ENCODE assay signal across 9 cellular contexts in genomic region chr9:121213136-121213806, GRCh38. TPM values are rescaled to one million over a fixed set of nuclear protein-coding genes. Genes with fewer than 3 reads are reported as not detected.
DNase-seq lines count a peak whose midpoint lies in the region; ATAC-seq and TF ChIP-seq lines count a peak whose summit lies in the region.
"Had no signal": no experiment of that assay in that cellular context is flagged by ENCODE, and none has a peak within 500 bp of the region (broad histone marks: within the 10 kb centered on the region; RNA-seq: fewer than 3 reads in every experiment).

No MANE protein-coding gene starts in this region.

- BruUV-seq in Calu3 (replicated peaks; lab: Mats Ljungman, UMichigan): no TSS peak

- no peak overlapping the region for H3K27ac Mint-ChIP-seq in Calu3 (ENCODE audit: unreplicated experiment)
- H3K27ac Mint-ChIP-seq: activated naive CD8-positive, alpha-beta T cell had no signal

- peak; percentile 89 for DNase-seq in Calu3
- DNase-seq in NCI-H69 (lab: John Stamatoyannopoulos, UW): peak; percentile 90
- peak; percentile 55 to 56 for DNase-seq in activated CD4-positive, alpha-beta T cell treated with anti-CD3 and anti-CD28 coated beads, Interleukin-2, amount 50 U/mL, for 4 hours
- peak; percentile 90 for DNase-seq in ecto neural progenitor cell (ENCODE audit: low spot score)
- peak; percentile 90 for DNase-seq in lung (ENCODE audit: low spot score)
- peak; percentile 10 to 58 (median 21) for DNase-seq in stimulated activated CD4-positive, alpha-beta T cell treated with anti-CD3 and anti-CD28 coated beads, TNF-alpha, amount 100 ng/mL, for 1 hour (ENCODE audit: low read depth in 3 of 3, low spot score in 1 of 3)

- no peaks in the 10 kb centered on the region for H3K36me3 Mint-ChIP-seq in Calu3 (ENCODE audit: insufficient read depth, unreplicated experiment)

- H3K36me3 ChIP-seq in lung (ENCODE audit: control insufficient read depth in 2 of 2, insufficient read depth in 2 of 2, low read length in 2 of 2): no peaks in the 10 kb centered on the region

- H3K27me3 ChIP-seq in lung (ENCODE audit: control insufficient read depth, insufficient read depth): no peaks in the 10 kb centered on the region

- TF ChIP-seq CTCF in Calu3 (IDR thresholded peaks at IDR 0.05; ENCODE audit: unreplicated experiment) (peak; percentile 72), lung (IDR thresholded peaks at IDR 0.05; ENCODE audit: control extremely low read depth, extremely low read depth) (peak; percentile 90)

- no peaks in the 10 kb centered on the region for H3K4me1 Mint-ChIP-seq in Calu3 (ENCODE audit: low read depth, unreplicated experiment)

- H3K4me3 Mint-ChIP-seq in Calu3 (ENCODE audit: low read depth, unreplicated experiment): no peak overlapping the region
- H3K4me3 Mint-ChIP-seq: activated naive CD8-positive, alpha-beta T cell had no signal

- ATAC-seq in HG03175 (IDR thresholded peaks at IDR 0.05; ENCODE audit: unreplicated experiment): peak; percentile 46
- ATAC-seq in lung (ENCODE audit: insufficient read depth, low FRiP score): peak; percentile 94
- ATAC-seq in GM21526 (IDR thresholded peaks at IDR 0.05; ENCODE audit: low FRiP score, unreplicated experiment): no peak

- no peaks in the 10 kb centered on the region for H3K9me3 Mint-ChIP-seq in Calu3 (ENCODE audit: low read depth, unreplicated experiment)

- H3K4me3 ChIP-seq in lung: no peak overlapping the region

- CTCF ChIA-PET in Calu3 (lab: Charles Lee): interaction anchor here (0.6 to 1.1 kb wide), 5 partner anchors 65 to 227 kb away, joined by 3 to 5 read pairs (median 3); no protein-coding TSS in a partner anchor

- 21 to 22% methylated on average over 9 of the region's 9 CpGs for WGBS in lung, 2 donors

- H3K4me1 ChIP-seq in lung (ENCODE audit: control insufficient read depth in 2 of 2, insufficient read depth in 2 of 2, low read length in 2 of 2): no peaks in the 10 kb centered on the region

- no peaks in the 10 kb centered on the region for H3K9me3 ChIP-seq in lung (ENCODE audit: control insufficient read depth in 2 of 2, insufficient read depth in 1 of 2, low read length in 1 of 2)

- intact Hi-C loops in Calu3 (cut with micrococcal nuclease; ENCODE audit: unreplicated experiment): loop anchor here (1.0 to 5.0 kb wide), 4 partner anchors 74 to 187 kb away; no protein-coding TSS in a partner anchor

- H3K27ac ChIP-seq in lung (ENCODE audit: low read depth in 1 of 2, low read length in 1 of 2): peak overlapping the region in 1 of 2 donors; percentile 35

- H3K27me3 Mint-ChIP-seq in Calu3 (ENCODE audit: unreplicated experiment): no peaks in the 10 kb centered on the region
- H3K27me3 Mint-ChIP-seq: activated naive CD8-positive, alpha-beta T cell had no signal

RNA-seq across cellular contexts. Expression of gene RAB14, which starts 11.6 kb away (rescaled TPM):
- total RNA-seq in Calu3 (2022) (42.5 and 44.2 TPM in 2 replicates), lung (100 to 1,000 TPM in 1 of 2 donors, 10 to 100 TPM in 1; 73.9 to 108 TPM)
- polyA plus RNA-seq in lung: 10 to 100 TPM; 26.3 to 37.8 TPM

RNA-seq across cellular contexts. Expression of gene GSN, which starts 54.7 kb away (rescaled TPM):
- total RNA-seq in Calu3 (2022): 68.3 and 71.6 TPM in 2 replicates
- 100 to 1,000 TPM; 133 to 468 TPM for total RNA-seq in lung
- 100 to 1,000 TPM; 201 to 265 TPM for polyA plus RNA-seq in lung

Comparison
In these comparisons a context has a peak if more than half of its experiments do, and no peak if none do; other contexts are left out.
1. DNase-seq: peak in every context shown above with its lines; median percentile 90 in NCI-H69; 90 in ecto neural progenitor cell; 90 in lung; 89 in Calu3; 56 in activated CD4-positive, alpha-beta T cell treated with anti-CD3 and anti-CD28 coated beads, Interleukin-2, amount 50 U/mL, for 4 hours; 21 in stimulated activated CD4-positive, alpha-beta T cell treated with anti-CD3 and anti-CD28 coated beads, TNF-alpha, amount 100 ng/mL, for 1 hour.